Comparison of ENCODE assay signal across 37 cellular contexts in the genomic region with DNA sequence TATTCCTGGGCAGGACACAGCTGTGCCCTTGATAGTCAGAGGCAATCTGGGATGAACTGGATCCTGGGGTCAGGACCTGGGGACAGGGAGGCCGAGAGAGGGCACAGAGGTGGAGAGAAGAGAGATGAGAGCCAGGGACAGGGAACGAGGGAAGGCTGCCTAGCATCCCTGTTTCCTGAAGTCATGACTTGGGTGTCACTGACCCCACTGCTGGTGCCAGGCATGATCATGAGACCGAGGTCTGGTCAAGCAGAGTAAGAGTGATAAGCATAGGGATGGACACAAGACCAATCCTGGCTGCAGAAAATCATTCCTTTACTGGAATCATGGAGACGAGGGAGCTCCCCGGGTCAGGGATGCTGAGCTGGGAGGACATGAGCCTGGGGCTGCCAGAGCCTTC. TPM values are rescaled to one million over a fixed set of nuclear protein-coding genes. Genes with fewer than 3 reads are reported as not detected.
"Had no signal": no experiment of that assay in that cellular context is flagged by ENCODE, and none has a peak within 500 bp of the region (broad histone marks: within the 10 kb centered on the region; RNA-seq: fewer than 3 reads in every experiment).

No MANE protein-coding gene starts in this region.

- H3K9me3 Mint-ChIP-seq: activated B cell treated with CpG ODN at 0.5 μM for 24 hours; activated CD4-positive, alpha-beta memory T cell treated with anti-CD3 and anti-CD28 coated beads for 36 hours; activated naive CD8-positive, alpha-beta T cell treated with anti-CD3 and anti-CD28 coated beads, Interleukin-2, amount 10 ng/mL, durations not matched to agents 7 days and 5 days; activated T-cell treated with anti-CD3 and anti-CD28 coated beads, Interleukin-2, amount 50 U/mL, for 4 hours; activated T-helper 1 cell treated with anti-CD3 and anti-CD28 coated beads, Interleukin-12 subunit alpha, Interleukin-12 subunit beta, Interleukin-2, Interleukin-4 antibody, amounts not matched to agents 30 ng/mL and 10 ng/mL and 1 ng/mL, durations not matched to agents 14 hours and 24 hours and 36 hours; T-helper 2 cell treated with Interferon-gamma antibody and Interleukin-4, amounts not matched to agents 5 μg/mL and 100 μg/mL, for 36 hours had no signal

- ATAC-seq: activated T-cell treated with anti-CD3 and anti-CD28 coated beads, Interleukin-2, amount 50 U/mL, for 4 hours; body of pancreas; Panc1 had no signal

- H3K4me2 ChIP-seq: KMS-11 had no signal

- H3K27ac ChIP-seq: body of pancreas, breast epithelium, KMS-11, SJCRH30, SK-N-MC had no signal

- FAIRE-seq: astrocyte, TTC549 had no signal

- DNase-seq: activated B cell treated with CpG ODN at 0.5 μM for 24 hours; activated CD4-positive, alpha-beta memory T cell treated with anti-CD3 and anti-CD28 coated beads for 36 hours; activated CD4-positive, alpha-beta T cell treated with anti-CD3 and anti-CD28 coated beads for 4 hours; activated CD4-positive, alpha-beta T cell treated with anti-CD3 and anti-CD28 coated beads, Interleukin-2, amount 50 U/mL, for 1 hour; activated CD4-positive, CD25-positive, alpha-beta regulatory T cell treated with anti-CD3 and anti-CD28 coated beads, Interleukin-2, amount 50 U/mL, for 72 hours; activated CD8-positive, alpha-beta memory T cell treated with anti-CD3 and anti-CD28 coated beads, Interleukin-2, amount 50 U/mL, for 4 hours; activated effector memory CD4-positive, alpha-beta T cell treated with anti-CD3 and anti-CD28 coated beads, Interleukin-2, amount 50 U/mL, for 16 hours; activated naive CD4-positive, alpha-beta T cell; activated naive CD4-positive, alpha-beta T cell treated with anti-CD3 and anti-CD28 coated beads, Interleukin-2, amount 50 U/mL, for 16 hours; activated naive CD8-positive, alpha-beta T cell treated with anti-CD3 and anti-CD28 coated beads, Interleukin-2, amount 10 ng/mL, durations not matched to agents 7 days and 5 days; activated T-cell treated with anti-CD3 and anti-CD28 coated beads for 4 hours; activated T-cell treated with anti-CD3 and anti-CD28 coated beads, Interleukin-2, amount 50 U/mL, for 4 hours; amygdala; body of pancreas; MM.1S; MV-4-11; NCI-H1092; NCI-H1436 treated with DMSO at 0.1 percent for 48 hours; NCI-H1694 treated with DMSO at 0.1 percent for 48 hours; NCI-H2029; NCI-H345; NCI-H524 treated with DMSO at 0.1 percent for 48 hours; SHP77; SJCRH30 had no signal

- H3K27me3 ChIP-seq: body of pancreas, SJCRH30 had no signal

- H3K4me3 ChIP-seq: body of pancreas, breast epithelium, SJCRH30, SK-N-MC had no signal

- H3K27ac Mint-ChIP-seq: activated B cell treated with CpG ODN at 0.5 μM for 24 hours; activated CD4-positive, alpha-beta memory T cell treated with anti-CD3 and anti-CD28 coated beads for 36 hours; activated naive CD8-positive, alpha-beta T cell treated with anti-CD3 and anti-CD28 coated beads, Interleukin-2, amount 10 ng/mL, durations not matched to agents 7 days and 5 days; activated T-helper 1 cell treated with anti-CD3 and anti-CD28 coated beads, Interleukin-12 subunit alpha, Interleukin-12 subunit beta, Interleukin-2, Interleukin-4 antibody, amounts not matched to agents 30 ng/mL and 10 ng/mL and 1 ng/mL, durations not matched to agents 14 hours and 24 hours and 36 hours; T-helper 2 cell treated with Interferon-gamma antibody and Interleukin-4, amounts not matched to agents 5 μg/mL and 100 μg/mL, for 36 hours had no signal

- H3K4me1 Mint-ChIP-seq: activated B cell treated with CpG ODN at 0.5 μM for 24 hours had no signal

- H3K36me3 ChIP-seq: breast epithelium, SJCRH30 had no signal

- H3K4me1 ChIP-seq: body of pancreas, breast epithelium, SJCRH30 had no signal

- H3K9me3 ChIP-seq: body of pancreas, breast epithelium, SJCRH30 had no signal

- H3K36me3 Mint-ChIP-seq: activated CD4-positive, alpha-beta memory T cell treated with anti-CD3 and anti-CD28 coated beads for 36 hours; activated naive CD8-positive, alpha-beta T cell treated with anti-CD3 and anti-CD28 coated beads, Interleukin-2, amount 10 ng/mL, durations not matched to agents 7 days and 5 days had no signal

- H3K4me3 Mint-ChIP-seq: activated B cell treated with CpG ODN at 0.5 μM for 24 hours; activated CD4-positive, alpha-beta memory T cell treated with anti-CD3 and anti-CD28 coated beads for 36 hours; activated naive CD8-positive, alpha-beta T cell treated with anti-CD3 and anti-CD28 coated beads, Interleukin-2, amount 10 ng/mL, durations not matched to agents 7 days and 5 days; activated T-cell treated with anti-CD3 and anti-CD28 coated beads, Interleukin-2, amount 50 U/mL, for 4 hours; activated T-helper 1 cell treated with anti-CD3 and anti-CD28 coated beads, Interleukin-12 subunit alpha, Interleukin-12 subunit beta, Interleukin-2, Interleukin-4 antibody, amounts not matched to agents 30 ng/mL and 10 ng/mL and 1 ng/mL, durations not matched to agents 14 hours and 24 hours and 36 hours; T-helper 2 cell treated with Interferon-gamma antibody and Interleukin-4, amounts not matched to agents 5 μg/mL and 100 μg/mL, for 36 hours had no signal

- H3K27me3 Mint-ChIP-seq: activated B cell treated with CpG ODN at 0.5 μM for 24 hours; activated CD4-positive, alpha-beta memory T cell treated with anti-CD3 and anti-CD28 coated beads for 36 hours; activated naive CD8-positive, alpha-beta T cell treated with anti-CD3 and anti-CD28 coated beads, Interleukin-2, amount 10 ng/mL, durations not matched to agents 7 days and 5 days had no signal

- H3K9ac ChIP-seq: KMS-11 had no signal

RNA-seq across cellular contexts. Expression of a gene that starts 46.5 kb away (rescaled TPM):
- total RNA-seq: activated B cell treated with CpG ODN at 0.5 μM for 24 hours; activated CD4-positive, alpha-beta memory T cell treated with anti-CD3 and anti-CD28 coated beads for 36 hours; activated naive CD8-positive, alpha-beta T cell treated with anti-CD3 and anti-CD28 coated beads, Interleukin-2, amount 10 ng/mL, durations not matched to agents 7 days and 5 days; activated T-cell treated with anti-CD3 and anti-CD28 coated beads, Interleukin-2, amount 50 U/mL, for 4 hours; activated T-helper 1 cell treated with anti-CD3 and anti-CD28 coated beads, Interleukin-12 subunit alpha, Interleukin-12 subunit beta, Interleukin-2, Interleukin-4 antibody, amounts not matched to agents 30 ng/mL and 10 ng/mL and 1 ng/mL, durations not matched to agents 14 hours and 24 hours and 36 hours; cardiac septum; LHCN-M2; NCI-H460; RPMI7951; SJCRH30; T-helper 1 cell treated with Interleukin-12 subunit alpha and Interleukin-12 subunit beta and Interleukin-4 antibody, amounts not matched to agents 30 ng/mL and 1 ng/mL, for 36 hours had no signal
